Comparison of ENCODE assay signal across 2 cellular contexts in the genomic region with DNA sequence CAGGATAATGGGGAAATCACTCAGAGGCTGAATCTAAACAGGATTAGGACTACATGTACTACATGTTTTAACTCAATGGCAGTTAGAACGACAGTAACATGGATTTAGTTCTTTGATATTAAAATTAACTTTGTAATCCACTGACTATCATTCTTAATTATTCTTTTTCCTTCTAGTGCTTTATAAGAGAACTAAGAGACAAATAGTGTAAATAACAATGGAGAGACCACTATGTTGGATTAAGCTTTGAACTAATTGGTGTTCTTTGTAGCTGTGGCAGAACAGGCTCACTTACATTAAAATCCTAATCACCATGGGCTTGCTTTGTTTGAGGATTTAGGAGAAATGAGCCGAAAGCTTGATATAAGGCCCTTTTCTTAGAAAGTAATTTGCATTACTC.
TF ChIP-seq lines count a peak whose summit lies in the region.

No MANE protein-coding gene starts in this region.

TF ChIP-seq in GM23338, 12 proteins besides CTCF, POLR2A, EP300 and RAD21:
- TF ChIP-seq NANOG (IDR thresholded peaks at IDR 0.05; ENCODE audit: borderline replicate concordance) (no peak), ZNF114 (CRISPR knock-in tag; IDR thresholded peaks at IDR 0.05) (no peak), POLR2AphosphoS5 (IDR thresholded peaks at IDR 0.05; ENCODE audit: low read depth) (no peak), EZH2phosphoT487 (IDR thresholded peaks at IDR 0.05; ENCODE audit: unreplicated experiment) (no peak)
- TF ChIP-seq, protein P1, sequence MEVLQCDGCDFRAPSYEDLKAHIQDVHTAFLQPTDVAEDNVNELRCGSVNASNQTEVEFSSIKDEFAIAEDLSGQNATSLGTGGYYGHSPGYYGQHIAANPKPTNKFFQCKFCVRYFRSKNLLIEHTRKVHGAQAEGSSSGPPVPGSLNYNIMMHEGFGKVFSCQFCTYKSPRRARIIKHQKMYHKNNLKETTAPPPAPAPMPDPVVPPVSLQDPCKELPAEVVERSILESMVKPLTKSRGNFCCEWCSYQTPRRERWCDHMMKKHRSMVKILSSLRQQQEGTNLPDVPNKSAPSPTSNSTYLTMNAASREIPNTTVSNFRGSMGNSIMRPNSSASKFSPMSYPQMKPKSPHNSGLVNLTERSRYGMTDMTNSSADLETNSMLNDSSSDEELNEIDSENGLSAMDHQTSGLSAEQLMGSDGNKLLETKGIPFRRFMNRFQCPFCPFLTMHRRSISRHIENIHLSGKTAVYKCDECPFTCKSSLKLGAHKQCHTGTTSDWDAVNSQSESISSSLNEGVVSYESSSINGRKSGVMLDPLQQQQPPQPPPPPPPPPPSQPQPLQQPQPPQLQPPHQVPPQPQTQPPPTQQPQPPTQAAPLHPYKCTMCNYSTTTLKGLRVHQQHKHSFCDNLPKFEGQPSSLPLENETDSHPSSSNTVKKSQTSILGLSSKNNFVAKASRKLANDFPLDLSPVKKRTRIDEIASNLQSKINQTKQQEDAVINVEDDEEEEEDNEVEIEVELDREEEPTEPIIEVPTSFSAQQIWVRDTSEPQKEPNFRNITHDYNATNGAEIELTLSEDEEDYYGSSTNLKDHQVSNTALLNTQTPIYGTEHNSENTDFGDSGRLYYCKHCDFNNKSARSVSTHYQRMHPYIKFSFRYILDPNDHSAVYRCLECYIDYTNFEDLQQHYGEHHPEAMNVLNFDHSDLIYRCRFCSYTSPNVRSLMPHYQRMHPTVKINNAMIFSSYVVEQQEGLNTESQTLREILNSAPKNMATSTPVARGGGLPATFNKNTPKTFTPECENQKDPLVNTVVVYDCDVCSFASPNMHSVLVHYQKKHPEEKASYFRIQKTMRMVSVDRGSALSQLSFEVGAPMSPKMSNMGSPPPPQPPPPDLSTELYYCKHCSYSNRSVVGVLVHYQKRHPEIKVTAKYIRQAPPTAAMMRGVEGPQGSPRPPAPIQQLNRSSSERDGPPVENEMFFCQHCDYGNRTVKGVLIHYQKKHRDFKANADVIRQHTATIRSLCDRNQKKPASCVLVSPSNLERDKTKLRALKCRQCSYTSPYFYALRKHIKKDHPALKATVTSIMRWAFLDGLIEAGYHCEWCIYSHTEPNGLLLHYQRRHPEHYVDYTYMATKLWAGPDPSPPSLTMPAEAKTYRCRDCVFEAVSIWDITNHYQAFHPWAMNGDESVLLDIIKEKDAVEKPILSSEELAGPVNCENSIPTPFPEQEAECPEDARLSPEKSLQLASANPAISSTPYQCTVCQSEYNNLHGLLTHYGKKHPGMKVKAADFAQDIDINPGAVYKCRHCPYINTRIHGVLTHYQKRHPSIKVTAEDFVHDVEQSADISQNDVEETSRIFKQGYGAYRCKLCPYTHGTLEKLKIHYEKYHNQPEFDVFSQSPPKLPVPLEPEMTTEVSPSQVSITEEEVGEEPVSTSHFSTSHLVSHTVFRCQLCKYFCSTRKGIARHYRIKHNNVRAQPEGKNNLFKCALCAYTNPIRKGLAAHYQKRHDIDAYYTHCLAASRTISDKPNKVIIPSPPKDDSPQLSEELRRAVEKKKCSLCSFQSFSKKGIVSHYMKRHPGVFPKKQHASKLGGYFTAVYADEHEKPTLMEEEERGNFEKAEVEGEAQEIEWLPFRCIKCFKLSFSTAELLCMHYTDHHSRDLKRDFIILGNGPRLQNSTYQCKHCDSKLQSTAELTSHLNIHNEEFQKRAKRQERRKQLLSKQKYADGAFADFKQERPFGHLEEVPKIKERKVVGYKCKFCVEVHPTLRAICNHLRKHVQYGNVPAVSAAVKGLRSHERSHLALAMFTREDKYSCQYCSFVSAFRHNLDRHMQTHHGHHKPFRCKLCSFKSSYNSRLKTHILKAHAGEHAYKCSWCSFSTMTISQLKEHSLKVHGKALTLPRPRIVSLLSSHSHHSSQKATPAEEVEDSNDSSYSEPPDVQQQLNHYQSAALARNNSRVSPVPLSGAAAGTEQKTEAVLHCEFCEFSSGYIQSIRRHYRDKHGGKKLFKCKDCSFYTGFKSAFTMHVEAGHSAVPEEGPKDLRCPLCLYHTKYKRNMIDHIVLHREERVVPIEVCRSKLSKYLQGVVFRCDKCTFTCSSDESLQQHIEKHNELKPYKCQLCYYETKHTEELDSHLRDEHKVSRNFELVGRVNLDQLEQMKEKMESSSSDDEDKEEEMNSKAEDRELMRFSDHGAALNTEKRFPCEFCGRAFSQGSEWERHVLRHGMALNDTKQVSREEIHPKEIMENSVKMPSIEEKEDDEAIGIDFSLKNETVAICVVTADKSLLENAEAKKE (CRISPR knock-in tag; IDR thresholded peaks at IDR 0.05) = no peak

TF ChIP-seq in K562, 482 proteins besides CTCF, POLR2A, EP300 and RAD21:
- TF ChIP-seq FOXA1 (IDR thresholded peaks at IDR 0.05; ENCODE audit: borderline replicate concordance) (no peak), ZBTB2 (IDR thresholded peaks at IDR 0.05) (no peak), ZNF436 (CRISPR knock-in tag; IDR thresholded peaks at IDR 0.05) (no peak), TARDBP (IDR thresholded peaks at IDR 0.05) (no peak), TEAD1 (CRISPR knock-in tag; IDR thresholded peaks at IDR 0.05) (no peak), TRIM24 (IDR thresholded peaks at IDR 0.05) (no peak), EZH2 (IDR thresholded peaks at IDR 0.05; ENCODE audit: borderline replicate concordance, low read depth, low read length) (no peak), ZNF175 (CRISPR knock-in tag; IDR thresholded peaks at IDR 0.05; ENCODE audit: low read depth) (no peak), SMAD4 (CRISPR knock-in tag; conservative IDR thresholded peaks at IDR 0.05) (no peak), SREBF1 (IDR thresholded peaks at IDR 0.05; ENCODE audit: borderline replicate concordance, low read depth, low read length) (no peak), NR2F6 (CRISPR knock-in tag; IDR thresholded peaks at IDR 0.05) (no peak), ZNF280B (CRISPR knock-in tag; IDR thresholded peaks at IDR 0.05) (no peak), NCOA1 (IDR thresholded peaks at IDR 0.05; ENCODE audit: low read depth) (no peak), CHD2 (IDR thresholded peaks at IDR 0.05; ENCODE audit: low read depth, low read length) (no peak), HDAC6 (IDR thresholded peaks at IDR 0.05; ENCODE audit: low read depth, low read length) (no peak)
- TF ChIP-seq, protein P2, sequence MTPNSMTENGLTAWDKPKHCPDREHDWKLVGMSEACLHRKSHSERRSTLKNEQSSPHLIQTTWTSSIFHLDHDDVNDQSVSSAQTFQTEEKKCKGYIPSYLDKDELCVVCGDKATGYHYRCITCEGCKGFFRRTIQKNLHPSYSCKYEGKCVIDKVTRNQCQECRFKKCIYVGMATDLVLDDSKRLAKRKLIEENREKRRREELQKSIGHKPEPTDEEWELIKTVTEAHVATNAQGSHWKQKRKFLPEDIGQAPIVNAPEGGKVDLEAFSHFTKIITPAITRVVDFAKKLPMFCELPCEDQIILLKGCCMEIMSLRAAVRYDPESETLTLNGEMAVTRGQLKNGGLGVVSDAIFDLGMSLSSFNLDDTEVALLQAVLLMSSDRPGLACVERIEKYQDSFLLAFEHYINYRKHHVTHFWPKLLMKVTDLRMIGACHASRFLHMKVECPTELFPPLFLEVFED (CRISPR knock-in tag; conservative IDR thresholded peaks at IDR 0.05) = no peak
- TF ChIP-seq, protein P3, sequence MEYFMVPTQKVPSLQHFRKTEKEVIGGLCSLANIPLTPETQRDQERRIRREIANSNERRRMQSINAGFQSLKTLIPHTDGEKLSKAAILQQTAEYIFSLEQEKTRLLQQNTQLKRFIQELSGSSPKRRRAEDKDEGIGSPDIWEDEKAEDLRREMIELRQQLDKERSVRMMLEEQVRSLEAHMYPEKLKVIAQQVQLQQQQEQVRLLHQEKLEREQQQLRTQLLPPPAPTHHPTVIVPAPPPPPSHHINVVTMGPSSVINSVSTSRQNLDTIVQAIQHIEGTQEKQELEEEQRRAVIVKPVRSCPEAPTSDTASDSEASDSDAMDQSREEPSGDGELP (CRISPR knock-in tag; IDR thresholded peaks at IDR 0.05; ENCODE audit: borderline replicate concordance) = no peak
